Comparison of ENCODE assay signal across 1 cellular context in the genomic region with DNA sequence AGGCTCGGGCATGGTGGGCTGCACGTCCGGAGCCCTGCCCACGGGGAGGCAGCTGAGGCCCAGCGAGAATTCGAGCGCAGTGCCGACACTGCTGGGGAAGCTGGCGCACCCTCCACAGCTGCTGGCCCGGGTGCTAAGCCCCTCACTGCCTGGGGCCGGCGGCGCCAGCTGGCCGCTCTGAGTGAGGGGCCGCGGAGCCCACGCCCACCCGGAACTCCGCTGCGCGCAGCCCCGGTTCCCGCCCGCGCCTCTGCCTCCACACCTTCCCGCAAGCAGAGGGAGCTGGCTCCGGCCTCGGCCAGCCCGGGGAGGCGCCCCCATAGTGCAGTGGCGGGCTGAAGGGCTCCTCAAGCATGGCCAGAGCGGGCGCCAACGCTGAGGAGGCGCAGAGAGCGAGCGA.
TF ChIP-seq lines count a peak whose summit lies in the region.

No MANE protein-coding gene starts in this region.

TF ChIP-seq in K562, 482 proteins besides CTCF, POLR2A, EP300 and RAD21 (continued from another document):
- TF ChIP-seq, protein P1, sequence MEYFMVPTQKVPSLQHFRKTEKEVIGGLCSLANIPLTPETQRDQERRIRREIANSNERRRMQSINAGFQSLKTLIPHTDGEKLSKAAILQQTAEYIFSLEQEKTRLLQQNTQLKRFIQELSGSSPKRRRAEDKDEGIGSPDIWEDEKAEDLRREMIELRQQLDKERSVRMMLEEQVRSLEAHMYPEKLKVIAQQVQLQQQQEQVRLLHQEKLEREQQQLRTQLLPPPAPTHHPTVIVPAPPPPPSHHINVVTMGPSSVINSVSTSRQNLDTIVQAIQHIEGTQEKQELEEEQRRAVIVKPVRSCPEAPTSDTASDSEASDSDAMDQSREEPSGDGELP (CRISPR knock-in tag; IDR thresholded peaks at IDR 0.05; ENCODE audit: borderline replicate concordance) = peak; percentile 33; the same call in 1 of the 2 replicates
- TF ChIP-seq NR1H2 (CRISPR knock-in tag; IDR thresholded peaks at IDR 0.05) (no peak), SMARCC2 (IDR thresholded peaks at IDR 0.05; ENCODE audit: low read depth) (no peak), CBX8 (IDR thresholded peaks at IDR 0.05; ENCODE audit: borderline replicate concordance, extremely low read depth, low read depth, low read length, poor library complexity, severe bottlenecking) (no peak), TEAD2 (tag; IDR thresholded peaks at IDR 0.05) (no peak), L3MBTL2 (IDR thresholded peaks at IDR 0.05) (0 out of 2 replicates have a peak, but pooled peaks have one; percentile 17), KDM1A (IDR thresholded peaks at IDR 0.05) (no peak), ZFP36 (IDR thresholded peaks at IDR 0.05; ENCODE audit: low read depth, low read length, partially characterized antibody) (no peak), ZNF124 (CRISPR knock-in tag; IDR thresholded peaks at IDR 0.05) (no peak), RBFOX2 (IDR thresholded peaks at IDR 0.05; ENCODE audit: low read depth, low read length) (peak; percentile 53), MAFG (tag; conservative IDR thresholded peaks at IDR 0.05) (no peak), ZNF217 (CRISPR knock-in tag; IDR thresholded peaks at IDR 0.05) (no peak), PTBP1 (IDR thresholded peaks at IDR 0.05; ENCODE audit: low read depth, low read length) (no peak), U2AF2 (optimal IDR thresholded peaks at IDR 0.05; ENCODE audit: low read depth, low read length) (no peak), ZFX (CRISPR knock-in tag; IDR thresholded peaks at IDR 0.05) (peak; percentile 41; the same call in 1 of the 2 replicates), FOXJ3 (CRISPR knock-in tag; IDR thresholded peaks at IDR 0.05) (no peak), CBX3 (IDR thresholded peaks at IDR 0.05; ENCODE audit: borderline replicate concordance in 1 of 2, low read length in 2 of 2) (no peak), SIN3B (IDR thresholded peaks at IDR 0.05; ENCODE audit: low read depth) (no peak), FIP1L1 (IDR thresholded peaks at IDR 0.05; ENCODE audit: low read depth, low read length, poor library complexity, severe bottlenecking) (no peak), BRD4 (IDR thresholded peaks at IDR 0.05) (no peak), ZNF23 (CRISPR knock-in tag; IDR thresholded peaks at IDR 0.05) (no peak), POLR2G (IDR thresholded peaks at IDR 0.05; ENCODE audit: low read depth, low read length) (peak; percentile 66), ZNF778 (CRISPR knock-in tag; IDR thresholded peaks at IDR 0.05) (no peak)
- TF ChIP-seq, protein P2, sequence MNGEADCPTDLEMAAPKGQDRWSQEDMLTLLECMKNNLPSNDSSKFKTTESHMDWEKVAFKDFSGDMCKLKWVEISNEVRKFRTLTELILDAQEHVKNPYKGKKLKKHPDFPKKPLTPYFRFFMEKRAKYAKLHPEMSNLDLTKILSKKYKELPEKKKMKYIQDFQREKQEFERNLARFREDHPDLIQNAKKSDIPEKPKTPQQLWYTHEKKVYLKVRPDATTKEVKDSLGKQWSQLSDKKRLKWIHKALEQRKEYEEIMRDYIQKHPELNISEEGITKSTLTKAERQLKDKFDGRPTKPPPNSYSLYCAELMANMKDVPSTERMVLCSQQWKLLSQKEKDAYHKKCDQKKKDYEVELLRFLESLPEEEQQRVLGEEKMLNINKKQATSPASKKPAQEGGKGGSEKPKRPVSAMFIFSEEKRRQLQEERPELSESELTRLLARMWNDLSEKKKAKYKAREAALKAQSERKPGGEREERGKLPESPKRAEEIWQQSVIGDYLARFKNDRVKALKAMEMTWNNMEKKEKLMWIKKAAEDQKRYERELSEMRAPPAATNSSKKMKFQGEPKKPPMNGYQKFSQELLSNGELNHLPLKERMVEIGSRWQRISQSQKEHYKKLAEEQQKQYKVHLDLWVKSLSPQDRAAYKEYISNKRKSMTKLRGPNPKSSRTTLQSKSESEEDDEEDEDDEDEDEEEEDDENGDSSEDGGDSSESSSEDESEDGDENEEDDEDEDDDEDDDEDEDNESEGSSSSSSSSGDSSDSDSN (IDR thresholded peaks at IDR 0.05; ENCODE audit: borderline replicate concordance in 1 of 2, low read depth in 2 of 2, low read length in 2 of 2) = no peak
- TF ChIP-seq, protein P3, sequence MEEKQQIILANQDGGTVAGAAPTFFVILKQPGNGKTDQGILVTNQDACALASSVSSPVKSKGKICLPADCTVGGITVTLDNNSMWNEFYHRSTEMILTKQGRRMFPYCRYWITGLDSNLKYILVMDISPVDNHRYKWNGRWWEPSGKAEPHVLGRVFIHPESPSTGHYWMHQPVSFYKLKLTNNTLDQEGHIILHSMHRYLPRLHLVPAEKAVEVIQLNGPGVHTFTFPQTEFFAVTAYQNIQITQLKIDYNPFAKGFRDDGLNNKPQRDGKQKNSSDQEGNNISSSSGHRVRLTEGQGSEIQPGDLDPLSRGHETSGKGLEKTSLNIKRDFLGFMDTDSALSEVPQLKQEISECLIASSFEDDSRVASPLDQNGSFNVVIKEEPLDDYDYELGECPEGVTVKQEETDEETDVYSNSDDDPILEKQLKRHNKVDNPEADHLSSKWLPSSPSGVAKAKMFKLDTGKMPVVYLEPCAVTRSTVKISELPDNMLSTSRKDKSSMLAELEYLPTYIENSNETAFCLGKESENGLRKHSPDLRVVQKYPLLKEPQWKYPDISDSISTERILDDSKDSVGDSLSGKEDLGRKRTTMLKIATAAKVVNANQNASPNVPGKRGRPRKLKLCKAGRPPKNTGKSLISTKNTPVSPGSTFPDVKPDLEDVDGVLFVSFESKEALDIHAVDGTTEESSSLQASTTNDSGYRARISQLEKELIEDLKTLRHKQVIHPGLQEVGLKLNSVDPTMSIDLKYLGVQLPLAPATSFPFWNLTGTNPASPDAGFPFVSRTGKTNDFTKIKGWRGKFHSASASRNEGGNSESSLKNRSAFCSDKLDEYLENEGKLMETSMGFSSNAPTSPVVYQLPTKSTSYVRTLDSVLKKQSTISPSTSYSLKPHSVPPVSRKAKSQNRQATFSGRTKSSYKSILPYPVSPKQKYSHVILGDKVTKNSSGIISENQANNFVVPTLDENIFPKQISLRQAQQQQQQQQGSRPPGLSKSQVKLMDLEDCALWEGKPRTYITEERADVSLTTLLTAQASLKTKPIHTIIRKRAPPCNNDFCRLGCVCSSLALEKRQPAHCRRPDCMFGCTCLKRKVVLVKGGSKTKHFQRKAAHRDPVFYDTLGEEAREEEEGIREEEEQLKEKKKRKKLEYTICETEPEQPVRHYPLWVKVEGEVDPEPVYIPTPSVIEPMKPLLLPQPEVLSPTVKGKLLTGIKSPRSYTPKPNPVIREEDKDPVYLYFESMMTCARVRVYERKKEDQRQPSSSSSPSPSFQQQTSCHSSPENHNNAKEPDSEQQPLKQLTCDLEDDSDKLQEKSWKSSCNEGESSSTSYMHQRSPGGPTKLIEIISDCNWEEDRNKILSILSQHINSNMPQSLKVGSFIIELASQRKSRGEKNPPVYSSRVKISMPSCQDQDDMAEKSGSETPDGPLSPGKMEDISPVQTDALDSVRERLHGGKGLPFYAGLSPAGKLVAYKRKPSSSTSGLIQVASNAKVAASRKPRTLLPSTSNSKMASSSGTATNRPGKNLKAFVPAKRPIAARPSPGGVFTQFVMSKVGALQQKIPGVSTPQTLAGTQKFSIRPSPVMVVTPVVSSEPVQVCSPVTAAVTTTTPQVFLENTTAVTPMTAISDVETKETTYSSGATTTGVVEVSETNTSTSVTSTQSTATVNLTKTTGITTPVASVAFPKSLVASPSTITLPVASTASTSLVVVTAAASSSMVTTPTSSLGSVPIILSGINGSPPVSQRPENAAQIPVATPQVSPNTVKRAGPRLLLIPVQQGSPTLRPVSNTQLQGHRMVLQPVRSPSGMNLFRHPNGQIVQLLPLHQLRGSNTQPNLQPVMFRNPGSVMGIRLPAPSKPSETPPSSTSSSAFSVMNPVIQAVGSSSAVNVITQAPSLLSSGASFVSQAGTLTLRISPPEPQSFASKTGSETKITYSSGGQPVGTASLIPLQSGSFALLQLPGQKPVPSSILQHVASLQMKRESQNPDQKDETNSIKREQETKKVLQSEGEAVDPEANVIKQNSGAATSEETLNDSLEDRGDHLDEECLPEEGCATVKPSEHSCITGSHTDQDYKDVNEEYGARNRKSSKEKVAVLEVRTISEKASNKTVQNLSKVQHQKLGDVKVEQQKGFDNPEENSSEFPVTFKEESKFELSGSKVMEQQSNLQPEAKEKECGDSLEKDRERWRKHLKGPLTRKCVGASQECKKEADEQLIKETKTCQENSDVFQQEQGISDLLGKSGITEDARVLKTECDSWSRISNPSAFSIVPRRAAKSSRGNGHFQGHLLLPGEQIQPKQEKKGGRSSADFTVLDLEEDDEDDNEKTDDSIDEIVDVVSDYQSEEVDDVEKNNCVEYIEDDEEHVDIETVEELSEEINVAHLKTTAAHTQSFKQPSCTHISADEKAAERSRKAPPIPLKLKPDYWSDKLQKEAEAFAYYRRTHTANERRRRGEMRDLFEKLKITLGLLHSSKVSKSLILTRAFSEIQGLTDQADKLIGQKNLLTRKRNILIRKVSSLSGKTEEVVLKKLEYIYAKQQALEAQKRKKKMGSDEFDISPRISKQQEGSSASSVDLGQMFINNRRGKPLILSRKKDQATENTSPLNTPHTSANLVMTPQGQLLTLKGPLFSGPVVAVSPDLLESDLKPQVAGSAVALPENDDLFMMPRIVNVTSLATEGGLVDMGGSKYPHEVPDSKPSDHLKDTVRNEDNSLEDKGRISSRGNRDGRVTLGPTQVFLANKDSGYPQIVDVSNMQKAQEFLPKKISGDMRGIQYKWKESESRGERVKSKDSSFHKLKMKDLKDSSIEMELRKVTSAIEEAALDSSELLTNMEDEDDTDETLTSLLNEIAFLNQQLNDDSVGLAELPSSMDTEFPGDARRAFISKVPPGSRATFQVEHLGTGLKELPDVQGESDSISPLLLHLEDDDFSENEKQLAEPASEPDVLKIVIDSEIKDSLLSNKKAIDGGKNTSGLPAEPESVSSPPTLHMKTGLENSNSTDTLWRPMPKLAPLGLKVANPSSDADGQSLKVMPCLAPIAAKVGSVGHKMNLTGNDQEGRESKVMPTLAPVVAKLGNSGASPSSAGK (IDR thresholded peaks at IDR 0.05) = 0 out of 2 replicates have a peak, but pooled peaks have one; percentile 31
- TF ChIP-seq, protein P4, sequence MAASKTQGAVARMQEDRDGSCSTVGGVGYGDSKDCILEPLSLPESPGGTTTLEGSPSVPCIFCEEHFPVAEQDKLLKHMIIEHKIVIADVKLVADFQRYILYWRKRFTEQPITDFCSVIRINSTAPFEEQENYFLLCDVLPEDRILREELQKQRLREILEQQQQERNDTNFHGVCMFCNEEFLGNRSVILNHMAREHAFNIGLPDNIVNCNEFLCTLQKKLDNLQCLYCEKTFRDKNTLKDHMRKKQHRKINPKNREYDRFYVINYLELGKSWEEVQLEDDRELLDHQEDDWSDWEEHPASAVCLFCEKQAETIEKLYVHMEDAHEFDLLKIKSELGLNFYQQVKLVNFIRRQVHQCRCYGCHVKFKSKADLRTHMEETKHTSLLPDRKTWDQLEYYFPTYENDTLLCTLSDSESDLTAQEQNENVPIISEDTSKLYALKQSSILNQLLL (CRISPR knock-in tag; IDR thresholded peaks at IDR 0.05; ENCODE audit: borderline replicate concordance) = no peak
- TF ChIP-seq, protein P5, sequence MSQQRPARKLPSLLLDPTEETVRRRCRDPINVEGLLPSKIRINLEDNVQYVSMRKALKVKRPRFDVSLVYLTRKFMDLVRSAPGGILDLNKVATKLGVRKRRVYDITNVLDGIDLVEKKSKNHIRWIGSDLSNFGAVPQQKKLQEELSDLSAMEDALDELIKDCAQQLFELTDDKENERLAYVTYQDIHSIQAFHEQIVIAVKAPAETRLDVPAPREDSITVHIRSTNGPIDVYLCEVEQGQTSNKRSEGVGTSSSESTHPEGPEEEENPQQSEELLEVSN (IDR thresholded peaks at IDR 0.05; ENCODE audit: borderline replicate concordance in 1 of 2, extremely low read depth in 1 of 2, insufficient read depth in 1 of 2, insufficient read length in 1 of 2, low read depth in 1 of 2, low read length in 1 of 2, poor library complexity in 1 of 2, severe bottlenecking in 1 of 2) = peak in 1 of 2 experiments; percentile 51
- TF ChIP-seq, protein P6, sequence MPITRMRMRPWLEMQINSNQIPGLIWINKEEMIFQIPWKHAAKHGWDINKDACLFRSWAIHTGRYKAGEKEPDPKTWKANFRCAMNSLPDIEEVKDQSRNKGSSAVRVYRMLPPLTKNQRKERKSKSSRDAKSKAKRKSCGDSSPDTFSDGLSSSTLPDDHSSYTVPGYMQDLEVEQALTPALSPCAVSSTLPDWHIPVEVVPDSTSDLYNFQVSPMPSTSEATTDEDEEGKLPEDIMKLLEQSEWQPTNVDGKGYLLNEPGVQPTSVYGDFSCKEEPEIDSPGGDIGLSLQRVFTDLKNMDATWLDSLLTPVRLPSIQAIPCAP (CRISPR knock-in tag; IDR thresholded peaks at IDR 0.05; ENCODE audit: borderline replicate concordance) = no peak
